In genomic region chr14:61700104-61700886, GRCh38 we compare ENCODE assay signal across 1 cellular context.
TF ChIP-seq lines count a peak whose summit lies in the region.

No MANE protein-coding gene starts in this region.

TF ChIP-seq in neural cell, 6 proteins besides CTCF, POLR2A, EP300 and RAD21 (continued from another document):
- TF ChIP-seq EZH2 (IDR thresholded peaks at IDR 0.05; ENCODE audit: borderline replicate concordance, insufficient read depth, low read length, poor library complexity, severe bottlenecking), result no peak
- no peak for TF ChIP-seq POLR2AphosphoS5 (IDR thresholded peaks at IDR 0.05)
